14 cellular contexts compared by ENCODE assay signal in genomic region chrX:3788494-3789233, GRCh38.
DNase-seq lines count a peak whose midpoint lies in the region; ATAC-seq and TF ChIP-seq lines count a peak whose summit lies in the region.
"Had no signal": no experiment of that assay in that cellular context is flagged by ENCODE, and none has a peak within 500 bp of the region (broad histone marks: within the 10 kb centered on the region; RNA-seq: fewer than 3 reads in every experiment).

No MANE protein-coding gene starts in this region.

- no peaks in the 10 kb centered on the region for H3K4me1 Mint-ChIP-seq in stimulated activated naive CD8-positive, alpha-beta T cell treated with anti-CD3 and anti-CD28 coated beads, Interleukin-15, amount 100 ng/mL, for 72 hours

- H3K27me3 ChIP-seq in WERI-Rb-1 (ENCODE audit: insufficient read depth, low read depth, severe bottlenecking), result peaks cover 19% of the 10 kb centered on the region
- no peaks in the 10 kb centered on the region for H3K27me3 ChIP-seq in esophagus squamous epithelium

- H3K9me3 ChIP-seq in WERI-Rb-1 (ENCODE audit: severe bottlenecking), result no peaks in the 10 kb centered on the region
- no peaks in the 10 kb centered on the region for H3K9me3 ChIP-seq in esophagus squamous epithelium

- H3K27ac ChIP-seq in WERI-Rb-1 (no peak overlapping the region), esophagus squamous epithelium (peak overlapping the region in 3 of 4 donors; percentile 65 to 74 (median 67))

- WGBS in esophagus squamous epithelium, 2 donors, result 16 to 50% methylated on average over 2 to 9 of the region's 10 CpGs

- H3K27ac Mint-ChIP-seq in stimulated activated naive CD8-positive, alpha-beta T cell treated with anti-CD3 and anti-CD28 coated beads, Interleukin-15, amount 100 ng/mL, for 72 hours, result peak overlapping the region in 1 of 2 donors; percentile 81

- peak; percentile 57 for ATAC-seq in stimulated activated naive CD8-positive, alpha-beta T cell treated with anti-CD3 and anti-CD28 coated beads, Interleukin-15, amount 100 ng/mL, for 72 hours
- ATAC-seq in GM21381 (IDR thresholded peaks at IDR 0.05; ENCODE audit: unreplicated experiment) (no peak), GM21367 (IDR thresholded peaks at IDR 0.05; ENCODE audit: unreplicated experiment) (no peak)
- ATAC-seq: naive thymus-derived CD4-positive, alpha-beta T cell; sciatic nerve had no signal

- peak; percentile 34; the same call in 1 of the 2 replicates for TF ChIP-seq CTCF in WERI-Rb-1 (IDR thresholded peaks at IDR 0.05; ENCODE audit: low read depth, low read length)
- TF ChIP-seq CTCF in esophagus squamous epithelium (IDR thresholded peaks at IDR 0.05), result peak in 1 of 6 experiments; percentile 4

- peaks cover 7% of the 10 kb centered on the region for H3K27me3 Mint-ChIP-seq in stimulated activated naive CD8-positive, alpha-beta T cell treated with anti-CD3 and anti-CD28 coated beads, Interleukin-15, amount 100 ng/mL, for 72 hours

- no peak overlapping the region for H3K4me3 Mint-ChIP-seq in stimulated activated naive CD8-positive, alpha-beta T cell treated with anti-CD3 and anti-CD28 coated beads, Interleukin-15, amount 100 ng/mL, for 72 hours

- DNase-seq in stimulated activated CD8-positive, alpha-beta memory T cell treated with anti-CD3 and anti-CD28 coated beads, Interleukin-12 subunit alpha, Interleukin-12 subunit beta, amount 100 ng/mL, for 4 hours (ENCODE audit: low read depth), result peak; percentile 4
- DNase-seq in stimulated activated CD8-positive, alpha-beta memory T cell treated with anti-CD3 and anti-CD28 coated beads, Interleukin-4, amount 100 ng/mL, for 48 hours, result no peak
- no peak for DNase-seq in WERI-Rb-1
- DNase-seq in esophagus squamous epithelium (lab: John Stamatoyannopoulos, UW), result no peak
- DNase-seq in stimulated activated naive CD8-positive, alpha-beta T cell treated with anti-CD3 and anti-CD28 coated beads, Interleukin-15, amount 100 ng/mL, for 72 hours, result peak in 1 of 2 donors; percentile 14
- DNase-seq in cerebellum (ENCODE audit: low spot score), result no peak
- DNase-seq: amniotic stem cell, HCEC 1CT, kidney glomerular epithelial cell, NCI-H2227 treated with DMSO at 0.1 percent for 48 hours had no signal

- H3K36me3 ChIP-seq in WERI-Rb-1 (no peaks in the 10 kb centered on the region), esophagus squamous epithelium (no peaks in the 10 kb centered on the region)

- H3K4me3 ChIP-seq in WERI-Rb-1 (ENCODE audit: low read depth, low read length) (no peak overlapping the region), esophagus squamous epithelium (peak overlapping the region in 1 of 4 donors; percentile 12)

- intact Hi-C loops in esophagus squamous epithelium (cut with DNase I), result no loop called here

- peaks cover 0 to 7% of the 10 kb centered on the region in 2 donors for H3K9me3 Mint-ChIP-seq in stimulated activated naive CD8-positive, alpha-beta T cell treated with anti-CD3 and anti-CD28 coated beads, Interleukin-15, amount 100 ng/mL, for 72 hours

- H3K4me1 ChIP-seq in esophagus squamous epithelium, result peaks cover 3 to 16% (median 5%) of the 10 kb centered on the region in 3 donors

- no peak for TF ChIP-seq POLR2A in esophagus squamous epithelium (IDR thresholded peaks at IDR 0.05)
